In genomic region chr9:134378901-134379338, GRCh38 we compare ENCODE assay signal across 9 cellular contexts. TPM values are rescaled to one million over a fixed set of nuclear protein-coding genes. Genes with fewer than 3 reads are reported as not detected.
DNase-seq lines count a peak whose midpoint lies in the region; ATAC-seq, FAIRE-seq and TF ChIP-seq lines count a peak whose summit lies in the region.
"Had no signal": no experiment of that assay in that cellular context is flagged by ENCODE, and none has a peak within 500 bp of the region (broad histone marks: within the 10 kb centered on the region; RNA-seq: fewer than 3 reads in every experiment).

No MANE protein-coding gene starts in this region.

- no peak for TF ChIP-seq RAD21 in K562 (CRISPR knock-in tag; conservative IDR thresholded peaks at IDR 0.05 in 1 of 2, IDR thresholded peaks at IDR 0.05 in 1 of 2)

- H3K9ac ChIP-seq in K562 (ENCODE audit: insufficient read depth in 1 of 2, low read depth in 2 of 2, low read length in 2 of 2): peak overlapping the region in 1 of 2 experiments; percentile 74; a peak in 2 of 4 replicates

- DNase-seq in HT-29 (ENCODE audit: low spot score) (peak; percentile 76), K562 (ENCODE audit: extremely low read depth in 1 of 4, low spot score in 3 of 4) (peak in 1 of 4 experiments; percentile 26), hippocampal formation (lab: John Stamatoyannopoulos, UW) (peak; percentile 19 to 27), suprapubic skin (ENCODE audit: low spot score in 2 of 2) (no peak), HAP-1 (ENCODE audit: low spot score in 2 of 2) (no peak), DMS53 treated with DMSO at 0.1 percent for 48 hours (lab: John Stamatoyannopoulos, UW; ENCODE audit: unreplicated experiment) (no peak)
- no peak for DNase-seq in stimulated activated CD4-positive, alpha-beta T cell treated with anti-CD3 and anti-CD28 coated beads, Interleukin-2, amount 100 ng/mL, for 24 hours
- DNase-seq in activated effector memory CD4-positive, alpha-beta T cell treated with Interleukin-2 at 50 U/mL for 16 hours: no peak
- DNase-seq: activated CD4-positive, alpha-beta T cell treated with anti-CD3 and anti-CD28 coated beads for 36 hours had no signal

- in situ Hi-C loops in K562 (cut with MboI) (no loop called here), HAP-1 (cut with MboI; ENCODE audit: low sequenced_read_pairs) (no loop called here)

- H3K4me3 ChIP-seq in K562 (no peak overlapping the region), suprapubic skin (peak overlapping the region; percentile 4), HAP-1 (no peak overlapping the region)

- H3K4me1 ChIP-seq in K562 (replicated peaks in 1 of 2; ENCODE audit: control insufficient read depth in 2 of 2, insufficient read depth in 2 of 2, low read length in 2 of 2) (peaks cover 0 to 92% of the 10 kb centered on the region in 2 experiments; a peak in 2 of 5 replicates), suprapubic skin (peaks cover 100% of the 10 kb centered on the region), HAP-1 (no peaks in the 10 kb centered on the region)

- TF ChIP-seq EP300 in K562 (IDR thresholded peaks at IDR 0.05; ENCODE audit: low read length) (no peak), suprapubic skin (IDR thresholded peaks at IDR 0.05) (no peak)

- no peak for FAIRE-seq in K562 (lab: Jason Lieb, UNC)

- CTCF ChIA-PET in K562 (lab: Yijun Ruan, JAX; ENCODE audit: low intra/inter-chr PET ratio): no interaction called here

- 33% methylated on average over 10 of the region's 11 CpGs for WGBS in K562 (ENCODE audit: insufficient coverage, low coverage, missing lambda C conversion rate)
- WGBS in suprapubic skin: 24% methylated on average over 10 of the region's 11 CpGs

- POLR2A ChIA-PET in K562 (lab: Yijun Ruan, JAX): interaction anchor here (0.6 to 1.1 kb wide), 3 partner anchors 10 to 204 kb away, joined by 3 read pairs; no protein-coding TSS in a partner anchor

- intact Hi-C loops in K562 (cut with micrococcal nuclease): no loop called here

- no peak overlapping the region for H2AFZ ChIP-seq in K562 (ENCODE audit: low read depth, low read length)

- no peaks in the 10 kb centered on the region for H3K27me3 ChIP-seq in K562 (ENCODE audit: control insufficient read depth in 2 of 2, insufficient read depth in 2 of 2, low read length in 2 of 2)
- no peaks in the 10 kb centered on the region for H3K27me3 ChIP-seq in suprapubic skin
- no peaks in the 10 kb centered on the region for H3K27me3 ChIP-seq in HAP-1 (ENCODE audit: low read depth)

- H3K27ac ChIP-seq in K562 (ENCODE audit: extremely low read depth, low read depth, low read length) (no peak overlapping the region), suprapubic skin (peak overlapping the region; percentile 90)

- H3K9me3 ChIP-seq in K562 (replicated peaks; ENCODE audit: control insufficient read depth, insufficient read depth, low read depth, low read length): no peaks in the 10 kb centered on the region
- H3K9me3 ChIP-seq in suprapubic skin: no peaks in the 10 kb centered on the region
- no peaks in the 10 kb centered on the region for H3K9me3 ChIP-seq in HAP-1

- H4K20me1 ChIP-seq in K562 (replicated peaks; ENCODE audit: control insufficient read depth, insufficient read depth, low read length): peaks cover 94% of the 10 kb centered on the region

- no peak for TF ChIP-seq POLR2A in K562 (conservative IDR thresholded peaks at IDR 0.05)
- TF ChIP-seq POLR2A in suprapubic skin (IDR thresholded peaks at IDR 0.05): no peak

- ATAC-seq in K562: peak; percentile 7; the same call in 1 of the 3 replicates
- ATAC-seq: activated CD4-positive, alpha-beta T cell treated with anti-CD3 and anti-CD28 coated beads for 36 hours had no signal

- no TSS peak for BruUV-seq in K562 (replicated peaks; lab: Mats Ljungman, UMichigan)

- no peaks in the 10 kb centered on the region for H3K9me1 ChIP-seq in K562 (ENCODE audit: control insufficient read depth, insufficient read depth, low read length)

- no peaks in the 10 kb centered on the region for H3K36me3 ChIP-seq in K562 (ENCODE audit: control insufficient read depth, insufficient read depth, low read length)
- H3K36me3 ChIP-seq in suprapubic skin: no peaks in the 10 kb centered on the region
- H3K36me3 ChIP-seq in HAP-1 (replicated peaks): no peaks in the 10 kb centered on the region

- TF ChIP-seq CTCF in K562 (IDR thresholded peaks at IDR 0.05 in 2 of 3, conservative IDR thresholded peaks at IDR 0.05 in 1 of 3; ENCODE audit: insufficient read depth in 2 of 3, low read depth in 1 of 3, low read length in 3 of 3): no peak
- no peak for TF ChIP-seq CTCF in suprapubic skin (IDR thresholded peaks at IDR 0.05)

- no peak overlapping the region for H3K4me2 ChIP-seq in K562 (ENCODE audit: insufficient read depth, low read length)

- peaks cover 9% of the 10 kb centered on the region; the same call in 1 of the 3 replicates for H3K79me2 ChIP-seq in K562 (ENCODE audit: control insufficient read depth, insufficient read depth, low read length)

TF ChIP-seq in K562, 482 proteins besides CTCF, POLR2A, EP300 and RAD21:
- TF ChIP-seq ZNF766 (CRISPR knock-in tag; conservative IDR thresholded peaks at IDR 0.05): no peak
- no peak for TF ChIP-seq PTTG1 (tag; IDR thresholded peaks at IDR 0.05; ENCODE audit: low read depth)
- TF ChIP-seq ZNF23 (CRISPR knock-in tag; IDR thresholded peaks at IDR 0.05): no peak
- TF ChIP-seq JUN (IDR thresholded peaks at IDR 0.05; ENCODE audit: borderline replicate concordance, low read depth, low read length): no peak
- TF ChIP-seq JUN (CRISPR knock-in tag; IDR thresholded peaks at IDR 0.05; ENCODE audit: borderline replicate concordance): no peak
- TF ChIP-seq ZNF124 (CRISPR knock-in tag; IDR thresholded peaks at IDR 0.05): no peak
- TF ChIP-seq ZNF217 (CRISPR knock-in tag; IDR thresholded peaks at IDR 0.05): no peak
- TF ChIP-seq CREB5 (CRISPR knock-in tag; IDR thresholded peaks at IDR 0.05): no peak
- TF ChIP-seq CHD2 (IDR thresholded peaks at IDR 0.05; ENCODE audit: low read depth, low read length): no peak
- TF ChIP-seq HNRNPLL (IDR thresholded peaks at IDR 0.05; ENCODE audit: low read depth, low read length, poor library complexity, severe bottlenecking): no peak

RNA-seq across cellular contexts. Expression of gene RXRA, which starts 52.7 kb away (rescaled TPM):
- total RNA-seq in HT-29 (2014; rRNA removed; shearing (Covaris generic)): 63.4 and 74.4 TPM in 2 replicates
- 9.2 and 26.3 TPM in 2 replicates for total RNA-seq in K562 (2011; cell fraction: chromatin; rRNA removed; ENCODE audit: low replicate concordance)
- 12.6 and 15.3 TPM in 2 replicates for total RNA-seq in K562 (2011; cell fraction: nucleolus; rRNA removed)
- total RNA-seq in K562 (2011; cell fraction: nucleoplasm; rRNA removed): 9.4 and 10.3 TPM in 2 replicates
- total RNA-seq in K562 (2014; rRNA removed) (9.6 and 11.0 TPM in 2 replicates), K562 (2014; rRNA removed; fragmentation: Illumina TruSeq; extraction: Trizol) (1.5 and 1.8 TPM in 2 replicates), K562 (2015; rRNA removed; fragmentation: Illumina TruSeq; extraction: Trizol) (4.2 and 5.7 TPM in 2 replicates), K562 (2021) (21.4 and 23.6 TPM in 2 replicates), suprapubic skin (100 to 1,000 TPM; 165 to 240 (median 185) TPM)
- polyA plus RNA-seq in K562 (2011; rRNA removed) (4.0 and 4.6 TPM in 2 replicates), K562 (2014; fragmentation: Illumina TruSeq; extraction: Trizol) (5.2 and 14.5 TPM in 2 replicates), K562 (2014; fragmentation: Nextera tagmentation; extraction: Ambion mirVana) (under 1 TPM; 0.35 to 0.56 TPM), K562 (2014; rRNA removed) (6.8 and 14.8 TPM in 2 replicates)
- 8.4 and 14.0 TPM in 2 replicates for polyA plus RNA-seq in K562 (2011; cell fraction: cytosol; rRNA removed)
- 7.8 and 14.2 TPM in 2 replicates for polyA plus RNA-seq in K562 (2011; cell fraction: nucleus; rRNA removed)
- 13.9 and 14.6 TPM in 2 replicates for polyA plus RNA-seq in K562 (2012)
- polyA minus RNA-seq in K562 (2011; rRNA and poly(A)+ RNA removed): 2.2 and 4.3 TPM in 2 replicates
- polyA minus RNA-seq in K562 (2011; cell fraction: cytosol; rRNA and poly(A)+ RNA removed): 13.6 and 24.3 TPM in 2 replicates
- polyA minus RNA-seq in K562 (2011; cell fraction: nucleus; rRNA and poly(A)+ RNA removed): 6.7 and 8.4 TPM in 2 replicates

Comparison
In these comparisons a context has a peak if more than half of its experiments do, and no peak if none do; other contexts are left out.
1. DNase-seq: peak in HT-29 (single experiment) and hippocampal formation (2 of 2); none in suprapubic skin (0 of 2), HAP-1 (0 of 2), DMS53 treated with DMSO at 0.1 percent for 48 hours (single experiment), stimulated activated CD4-positive, alpha-beta T cell treated with anti-CD3 and anti-CD28 coated beads, Interleukin-2, amount 100 ng/mL, for 24 hours (0 of 2) and activated effector memory CD4-positive, alpha-beta T cell treated with Interleukin-2 at 50 U/mL for 16 hours (single experiment).